2 cellular contexts compared by ENCODE assay signal in the genomic region with DNA sequence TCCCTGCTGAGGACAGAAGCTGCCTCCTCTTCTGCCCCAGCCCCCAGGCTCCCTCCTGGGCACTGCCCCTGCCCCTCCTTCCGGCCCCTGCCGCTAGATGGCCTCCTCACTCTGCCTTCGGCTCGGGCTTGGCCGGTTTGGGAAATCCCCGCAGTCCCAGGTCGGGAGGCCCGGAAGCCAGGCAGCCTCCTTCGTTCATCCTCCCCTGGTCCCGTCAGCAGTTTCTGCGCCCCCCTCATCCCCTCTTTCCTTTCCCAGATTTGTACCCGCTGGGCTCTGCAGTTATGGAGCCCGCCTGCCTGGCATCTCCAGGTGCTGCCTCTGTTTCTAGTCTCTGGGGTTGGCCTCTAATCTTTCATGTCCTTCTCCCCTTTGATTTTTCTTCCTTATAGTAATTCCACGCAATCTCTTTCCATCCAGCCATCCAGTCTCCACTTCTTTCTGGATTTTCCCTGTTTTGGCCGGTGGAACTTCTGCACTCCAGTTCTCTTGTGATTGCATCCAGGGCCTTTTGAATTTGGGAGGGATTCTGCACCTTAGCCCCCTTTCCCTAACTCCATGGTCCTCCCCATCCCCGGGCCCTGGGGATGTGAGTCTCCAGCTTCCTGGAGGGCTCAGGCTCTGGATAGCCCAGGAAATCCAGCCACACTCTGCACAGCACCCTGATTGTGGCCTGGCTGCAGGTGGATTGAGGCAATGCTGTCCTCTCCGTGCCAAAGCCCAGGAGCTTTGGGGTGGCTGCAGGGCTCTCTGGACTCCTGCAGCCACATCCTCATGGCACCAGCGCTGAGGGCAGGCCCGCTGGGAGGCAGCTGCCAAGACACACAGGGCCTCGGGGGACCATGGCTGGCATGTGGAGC.
TF ChIP-seq lines count a peak whose summit lies in the region.

No MANE protein-coding gene starts in this region.

TF ChIP-seq in GM12878, 131 proteins besides CTCF, POLR2A, EP300 and RAD21 (continues in another document):
- TF ChIP-seq SMC3 (IDR thresholded peaks at IDR 0.05; ENCODE audit: borderline replicate concordance, low read length): peak; percentile 75
- TF ChIP-seq TBL1XR1 (IDR thresholded peaks at IDR 0.05; ENCODE audit: low read depth, low read length): no peak
- no peak for TF ChIP-seq POLR2AphosphoS2 (IDR thresholded peaks at IDR 0.05; ENCODE audit: low read depth, low read length)
- TF ChIP-seq FOS (IDR thresholded peaks at IDR 0.05; ENCODE audit: borderline replicate concordance, extremely low read depth, insufficient read length): no peak
- TF ChIP-seq CHD1 (IDR thresholded peaks at IDR 0.05; ENCODE audit: low read depth, low read length): no peak
- no peak for TF ChIP-seq FOXK2 (IDR thresholded peaks at IDR 0.05)
- no peak for TF ChIP-seq BRCA1 (IDR thresholded peaks at IDR 0.05; ENCODE audit: low read depth, low read length)
- TF ChIP-seq, protein P1, sequence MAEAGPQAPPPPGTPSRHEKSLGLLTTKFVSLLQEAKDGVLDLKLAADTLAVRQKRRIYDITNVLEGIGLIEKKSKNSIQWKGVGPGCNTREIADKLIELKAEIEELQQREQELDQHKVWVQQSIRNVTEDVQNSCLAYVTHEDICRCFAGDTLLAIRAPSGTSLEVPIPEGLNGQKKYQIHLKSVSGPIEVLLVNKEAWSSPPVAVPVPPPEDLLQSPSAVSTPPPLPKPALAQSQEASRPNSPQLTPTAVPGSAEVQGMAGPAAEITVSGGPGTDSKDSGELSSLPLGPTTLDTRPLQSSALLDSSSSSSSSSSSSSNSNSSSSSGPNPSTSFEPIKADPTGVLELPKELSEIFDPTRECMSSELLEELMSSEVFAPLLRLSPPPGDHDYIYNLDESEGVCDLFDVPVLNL (IDR thresholded peaks at IDR 0.05; ENCODE audit: low read depth, low read length): no peak
- TF ChIP-seq ZNF274 (IDR thresholded peaks at IDR 0.05; ENCODE audit: insufficient read depth, insufficient read length): no peak
- no peak for TF ChIP-seq CBX3 (IDR thresholded peaks at IDR 0.05; ENCODE audit: borderline replicate concordance, low read depth)
- TF ChIP-seq, protein P2, sequence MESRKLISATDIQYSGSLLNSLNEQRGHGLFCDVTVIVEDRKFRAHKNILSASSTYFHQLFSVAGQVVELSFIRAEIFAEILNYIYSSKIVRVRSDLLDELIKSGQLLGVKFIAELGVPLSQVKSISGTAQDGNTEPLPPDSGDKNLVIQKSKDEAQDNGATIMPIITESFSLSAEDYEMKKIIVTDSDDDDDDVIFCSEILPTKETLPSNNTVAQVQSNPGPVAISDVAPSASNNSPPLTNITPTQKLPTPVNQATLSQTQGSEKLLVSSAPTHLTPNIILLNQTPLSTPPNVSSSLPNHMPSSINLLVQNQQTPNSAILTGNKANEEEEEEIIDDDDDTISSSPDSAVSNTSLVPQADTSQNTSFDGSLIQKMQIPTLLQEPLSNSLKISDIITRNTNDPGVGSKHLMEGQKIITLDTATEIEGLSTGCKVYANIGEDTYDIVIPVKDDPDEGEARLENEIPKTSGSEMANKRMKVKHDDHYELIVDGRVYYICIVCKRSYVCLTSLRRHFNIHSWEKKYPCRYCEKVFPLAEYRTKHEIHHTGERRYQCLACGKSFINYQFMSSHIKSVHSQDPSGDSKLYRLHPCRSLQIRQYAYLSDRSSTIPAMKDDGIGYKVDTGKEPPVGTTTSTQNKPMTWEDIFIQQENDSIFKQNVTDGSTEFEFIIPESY (IDR thresholded peaks at IDR 0.05): no peak
- no peak for TF ChIP-seq PML (IDR thresholded peaks at IDR 0.05; ENCODE audit: low read length)
- no peak for TF ChIP-seq SRF (IDR thresholded peaks at IDR 0.05; ENCODE audit: low read depth in 2 of 2, low read length in 2 of 2)
- TF ChIP-seq, protein P3, sequence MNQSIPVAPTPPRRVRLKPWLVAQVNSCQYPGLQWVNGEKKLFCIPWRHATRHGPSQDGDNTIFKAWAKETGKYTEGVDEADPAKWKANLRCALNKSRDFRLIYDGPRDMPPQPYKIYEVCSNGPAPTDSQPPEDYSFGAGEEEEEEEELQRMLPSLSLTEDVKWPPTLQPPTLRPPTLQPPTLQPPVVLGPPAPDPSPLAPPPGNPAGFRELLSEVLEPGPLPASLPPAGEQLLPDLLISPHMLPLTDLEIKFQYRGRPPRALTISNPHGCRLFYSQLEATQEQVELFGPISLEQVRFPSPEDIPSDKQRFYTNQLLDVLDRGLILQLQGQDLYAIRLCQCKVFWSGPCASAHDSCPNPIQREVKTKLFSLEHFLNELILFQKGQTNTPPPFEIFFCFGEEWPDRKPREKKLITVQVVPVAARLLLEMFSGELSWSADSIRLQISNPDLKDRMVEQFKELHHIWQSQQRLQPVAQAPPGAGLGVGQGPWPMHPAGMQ (IDR thresholded peaks at IDR 0.05; ENCODE audit: borderline replicate concordance): no peak
- no peak for TF ChIP-seq RCOR1 (conservative IDR thresholded peaks at IDR 0.05; ENCODE audit: low read depth, low read length)
- TF ChIP-seq MTA3 (IDR thresholded peaks at IDR 0.05; ENCODE audit: borderline replicate concordance, low read length): no peak
- TF ChIP-seq, protein P4, sequence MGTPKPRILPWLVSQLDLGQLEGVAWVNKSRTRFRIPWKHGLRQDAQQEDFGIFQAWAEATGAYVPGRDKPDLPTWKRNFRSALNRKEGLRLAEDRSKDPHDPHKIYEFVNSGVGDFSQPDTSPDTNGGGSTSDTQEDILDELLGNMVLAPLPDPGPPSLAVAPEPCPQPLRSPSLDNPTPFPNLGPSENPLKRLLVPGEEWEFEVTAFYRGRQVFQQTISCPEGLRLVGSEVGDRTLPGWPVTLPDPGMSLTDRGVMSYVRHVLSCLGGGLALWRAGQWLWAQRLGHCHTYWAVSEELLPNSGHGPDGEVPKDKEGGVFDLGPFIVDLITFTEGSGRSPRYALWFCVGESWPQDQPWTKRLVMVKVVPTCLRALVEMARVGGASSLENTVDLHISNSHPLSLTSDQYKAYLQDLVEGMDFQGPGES (IDR thresholded peaks at IDR 0.05): no peak
- no peak for TF ChIP-seq RB1 (IDR thresholded peaks at IDR 0.05; ENCODE audit: borderline replicate concordance)
- TF ChIP-seq RBBP5 (conservative IDR thresholded peaks at IDR 0.05): no peak
- no peak for TF ChIP-seq ZBED1 (IDR thresholded peaks at IDR 0.05; ENCODE audit: borderline replicate concordance)
- TF ChIP-seq SIN3A (IDR thresholded peaks at IDR 0.05; ENCODE audit: low read depth, low read length): no peak
- TF ChIP-seq, protein P5, sequence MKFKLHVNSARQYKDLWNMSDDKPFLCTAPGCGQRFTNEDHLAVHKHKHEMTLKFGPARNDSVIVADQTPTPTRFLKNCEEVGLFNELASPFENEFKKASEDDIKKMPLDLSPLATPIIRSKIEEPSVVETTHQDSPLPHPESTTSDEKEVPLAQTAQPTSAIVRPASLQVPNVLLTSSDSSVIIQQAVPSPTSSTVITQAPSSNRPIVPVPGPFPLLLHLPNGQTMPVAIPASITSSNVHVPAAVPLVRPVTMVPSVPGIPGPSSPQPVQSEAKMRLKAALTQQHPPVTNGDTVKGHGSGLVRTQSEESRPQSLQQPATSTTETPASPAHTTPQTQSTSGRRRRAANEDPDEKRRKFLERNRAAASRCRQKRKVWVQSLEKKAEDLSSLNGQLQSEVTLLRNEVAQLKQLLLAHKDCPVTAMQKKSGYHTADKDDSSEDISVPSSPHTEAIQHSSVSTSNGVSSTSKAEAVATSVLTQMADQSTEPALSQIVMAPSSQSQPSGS (IDR thresholded peaks at IDR 0.05; ENCODE audit: low read length): no peak
- TF ChIP-seq JUNB (IDR thresholded peaks at IDR 0.05): no peak

TF ChIP-seq in HepG2, 621 proteins besides CTCF, POLR2A, EP300 and RAD21 (continues in another document):
- TF ChIP-seq ZNF614 (CRISPR knock-in tag; IDR thresholded peaks at IDR 0.05; ENCODE audit: borderline replicate concordance): no peak
- 0 out of 2 replicates have a peak, but pooled peaks have one; percentile 25 for TF ChIP-seq TSC22D2 (CRISPR knock-in tag; IDR thresholded peaks at IDR 0.05; ENCODE audit: borderline replicate concordance)
- TF ChIP-seq ZNF788 (CRISPR knock-in tag; IDR thresholded peaks at IDR 0.05; ENCODE audit: borderline replicate concordance): peak; percentile 29; the same call in 1 of the 2 replicates
- no peak for TF ChIP-seq ZSCAN31 (CRISPR knock-in tag; IDR thresholded peaks at IDR 0.05; ENCODE audit: low read depth)
- TF ChIP-seq, protein P6, sequence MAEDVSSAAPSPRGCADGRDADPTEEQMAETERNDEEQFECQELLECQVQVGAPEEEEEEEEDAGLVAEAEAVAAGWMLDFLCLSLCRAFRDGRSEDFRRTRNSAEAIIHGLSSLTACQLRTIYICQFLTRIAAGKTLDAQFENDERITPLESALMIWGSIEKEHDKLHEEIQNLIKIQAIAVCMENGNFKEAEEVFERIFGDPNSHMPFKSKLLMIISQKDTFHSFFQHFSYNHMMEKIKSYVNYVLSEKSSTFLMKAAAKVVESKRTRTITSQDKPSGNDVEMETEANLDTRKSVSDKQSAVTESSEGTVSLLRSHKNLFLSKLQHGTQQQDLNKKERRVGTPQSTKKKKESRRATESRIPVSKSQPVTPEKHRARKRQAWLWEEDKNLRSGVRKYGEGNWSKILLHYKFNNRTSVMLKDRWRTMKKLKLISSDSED (CRISPR knock-in tag; IDR thresholded peaks at IDR 0.05): no peak
- TF ChIP-seq FOSL2 (CRISPR knock-in tag; IDR thresholded peaks at IDR 0.05): peak; percentile 39; the same call in 1 of the 2 replicates
- no peak for TF ChIP-seq ZBTB21 (CRISPR knock-in tag; IDR thresholded peaks at IDR 0.05)
- TF ChIP-seq GFI1 (CRISPR knock-in tag; IDR thresholded peaks at IDR 0.05; ENCODE audit: borderline replicate concordance): no peak
- TF ChIP-seq, protein P7, sequence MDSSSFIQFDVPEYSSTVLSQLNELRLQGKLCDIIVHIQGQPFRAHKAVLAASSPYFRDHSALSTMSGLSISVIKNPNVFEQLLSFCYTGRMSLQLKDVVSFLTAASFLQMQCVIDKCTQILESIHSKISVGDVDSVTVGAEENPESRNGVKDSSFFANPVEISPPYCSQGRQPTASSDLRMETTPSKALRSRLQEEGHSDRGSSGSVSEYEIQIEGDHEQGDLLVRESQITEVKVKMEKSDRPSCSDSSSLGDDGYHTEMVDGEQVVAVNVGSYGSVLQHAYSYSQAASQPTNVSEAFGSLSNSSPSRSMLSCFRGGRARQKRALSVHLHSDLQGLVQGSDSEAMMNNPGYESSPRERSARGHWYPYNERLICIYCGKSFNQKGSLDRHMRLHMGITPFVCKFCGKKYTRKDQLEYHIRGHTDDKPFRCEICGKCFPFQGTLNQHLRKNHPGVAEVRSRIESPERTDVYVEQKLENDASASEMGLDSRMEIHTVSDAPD (CRISPR knock-in tag; IDR thresholded peaks at IDR 0.05): no peak
- TF ChIP-seq LCORL (IDR thresholded peaks at IDR 0.05): no peak
- TF ChIP-seq LCORL (CRISPR knock-in tag; IDR thresholded peaks at IDR 0.05): peak; percentile 71
- TF ChIP-seq, protein P8, sequence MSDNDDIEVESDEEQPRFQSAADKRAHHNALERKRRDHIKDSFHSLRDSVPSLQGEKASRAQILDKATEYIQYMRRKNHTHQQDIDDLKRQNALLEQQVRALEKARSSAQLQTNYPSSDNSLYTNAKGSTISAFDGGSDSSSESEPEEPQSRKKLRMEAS (IDR thresholded peaks at IDR 0.05): no peak
- no peak for TF ChIP-seq MATR3 (CRISPR knock-in tag; IDR thresholded peaks at IDR 0.05)
- peak; percentile 28; the same call in 1 of the 2 replicates for TF ChIP-seq BCL6 (CRISPR knock-in tag; IDR thresholded peaks at IDR 0.05)
- TF ChIP-seq ZNF557 (CRISPR knock-in tag; IDR thresholded peaks at IDR 0.05): no peak
- no peak for TF ChIP-seq ZNF607 (CRISPR knock-in tag; IDR thresholded peaks at IDR 0.05; ENCODE audit: borderline replicate concordance)
- 0 out of 2 replicates have a peak, but pooled peaks have one; percentile 24 for TF ChIP-seq CBFB (CRISPR knock-in tag; IDR thresholded peaks at IDR 0.05)
- no peak for TF ChIP-seq ZNF282 (IDR thresholded peaks at IDR 0.05; ENCODE audit: partially characterized antibody)
- TF ChIP-seq ELF1 (CRISPR knock-in tag; IDR thresholded peaks at IDR 0.05): peak; percentile 32; the same call in 1 of the 2 replicates
- TF ChIP-seq ZNF552 (CRISPR knock-in tag; IDR thresholded peaks at IDR 0.05; ENCODE audit: borderline replicate concordance): no peak
- TF ChIP-seq ZNF460 (CRISPR knock-in tag; IDR thresholded peaks at IDR 0.05; ENCODE audit: borderline replicate concordance): no peak
- TF ChIP-seq, protein P9, sequence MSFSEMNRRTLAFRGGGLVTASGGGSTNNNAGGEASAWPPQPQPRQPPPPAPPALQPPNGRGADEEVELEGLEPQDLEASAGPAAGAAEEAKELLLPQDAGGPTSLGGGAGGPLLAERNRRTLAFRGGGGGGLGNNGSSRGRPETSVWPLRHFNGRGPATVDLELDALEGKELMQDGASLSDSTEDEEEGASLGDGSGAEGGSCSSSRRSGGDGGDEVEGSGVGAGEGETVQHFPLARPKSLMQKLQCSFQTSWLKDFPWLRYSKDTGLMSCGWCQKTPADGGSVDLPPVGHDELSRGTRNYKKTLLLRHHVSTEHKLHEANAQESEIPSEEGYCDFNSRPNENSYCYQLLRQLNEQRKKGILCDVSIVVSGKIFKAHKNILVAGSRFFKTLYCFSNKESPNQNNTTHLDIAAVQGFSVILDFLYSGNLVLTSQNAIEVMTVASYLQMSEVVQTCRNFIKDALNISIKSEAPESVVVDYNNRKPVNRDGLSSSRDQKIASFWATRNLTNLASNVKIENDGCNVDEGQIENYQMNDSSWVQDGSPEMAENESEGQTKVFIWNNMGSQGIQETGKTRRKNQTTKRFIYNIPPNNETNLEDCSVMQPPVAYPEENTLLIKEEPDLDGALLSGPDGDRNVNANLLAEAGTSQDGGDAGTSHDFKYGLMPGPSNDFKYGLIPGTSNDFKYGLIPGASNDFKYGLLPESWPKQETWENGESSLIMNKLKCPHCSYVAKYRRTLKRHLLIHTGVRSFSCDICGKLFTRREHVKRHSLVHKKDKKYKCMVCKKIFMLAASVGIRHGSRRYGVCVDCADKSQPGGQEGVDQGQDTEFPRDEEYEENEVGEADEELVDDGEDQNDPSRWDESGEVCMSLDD (CRISPR knock-in tag; IDR thresholded peaks at IDR 0.05; ENCODE audit: borderline replicate concordance): no peak
- 0 out of 2 replicates have a peak, but pooled peaks have one; percentile 27 for TF ChIP-seq FOXO1 (CRISPR knock-in tag; IDR thresholded peaks at IDR 0.05)
- TF ChIP-seq ADNP (CRISPR knock-in tag; IDR thresholded peaks at IDR 0.05): no peak
- TF ChIP-seq GATAD2A (CRISPR knock-in tag; IDR thresholded peaks at IDR 0.05): 0 out of 2 replicates have a peak, but pooled peaks have one; percentile 28
- TF ChIP-seq SMAD1 (CRISPR knock-in tag; IDR thresholded peaks at IDR 0.05; ENCODE audit: borderline replicate concordance, low read depth): no peak
- 0 out of 2 replicates have a peak, but pooled peaks have one; percentile 30 for TF ChIP-seq ERF (CRISPR knock-in tag; IDR thresholded peaks at IDR 0.05)
- TF ChIP-seq ZNF878 (CRISPR knock-in tag; IDR thresholded peaks at IDR 0.05): no peak
- TF ChIP-seq KDM3A (CRISPR knock-in tag; IDR thresholded peaks at IDR 0.05; ENCODE audit: low read depth): 0 out of 2 replicates have a peak, but pooled peaks have one; percentile 45
- TF ChIP-seq, protein P10, sequence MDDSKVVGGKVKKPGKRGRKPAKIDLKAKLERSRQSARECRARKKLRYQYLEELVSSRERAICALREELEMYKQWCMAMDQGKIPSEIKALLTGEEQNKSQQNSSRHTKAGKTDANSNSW (CRISPR knock-in tag; IDR thresholded peaks at IDR 0.05; ENCODE audit: borderline replicate concordance): no peak
- no peak for TF ChIP-seq ZMYM2 (CRISPR knock-in tag; IDR thresholded peaks at IDR 0.05)
- TF ChIP-seq RFX5 (IDR thresholded peaks at IDR 0.05; ENCODE audit: low read depth, low read length): no peak
